In the genomic region with DNA sequence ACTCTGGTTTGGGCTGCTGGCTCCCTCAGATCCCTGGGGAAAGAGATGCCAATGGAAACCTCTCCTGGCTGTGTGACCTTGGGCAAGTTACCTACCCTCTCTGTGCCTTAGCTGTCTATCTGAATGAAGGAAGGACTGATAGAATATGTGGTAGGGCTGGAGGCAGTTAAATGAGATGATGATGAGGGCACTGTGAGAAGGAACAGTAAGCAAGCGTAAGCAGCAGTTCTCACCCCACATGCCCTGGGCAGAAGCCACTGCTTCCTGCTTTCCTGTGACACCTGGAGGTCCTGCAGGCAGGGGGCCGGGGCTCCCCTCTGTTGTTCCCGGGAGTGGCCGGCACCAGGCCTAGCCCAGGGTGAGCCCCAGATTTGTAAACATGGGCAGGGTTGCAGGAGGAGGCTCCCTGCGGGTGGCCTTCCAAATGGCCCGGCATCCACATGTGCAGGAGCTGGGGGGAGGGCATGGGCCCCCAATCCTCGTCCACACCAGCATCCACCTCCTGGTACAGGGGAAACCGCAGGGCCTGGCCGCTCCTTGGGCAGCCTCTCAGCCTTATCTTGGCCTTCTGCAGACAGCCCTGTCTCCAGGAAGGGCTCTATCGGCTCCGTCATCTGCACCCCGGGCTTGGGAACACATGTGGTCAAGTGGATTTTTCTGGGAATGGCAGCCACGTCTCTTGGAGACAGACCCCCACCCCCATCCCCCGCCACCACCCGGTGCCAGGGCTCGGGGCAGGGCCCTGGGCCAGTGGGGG, we compare ENCODE assay signal across 1 cellular context.
TF ChIP-seq lines count a peak whose summit lies in the region.

No MANE protein-coding gene starts in this region.

TF ChIP-seq in SK-N-SH, 30 proteins besides CTCF, POLR2A, EP300 and RAD21 (continued from another document):
- TF ChIP-seq, protein P1, sequence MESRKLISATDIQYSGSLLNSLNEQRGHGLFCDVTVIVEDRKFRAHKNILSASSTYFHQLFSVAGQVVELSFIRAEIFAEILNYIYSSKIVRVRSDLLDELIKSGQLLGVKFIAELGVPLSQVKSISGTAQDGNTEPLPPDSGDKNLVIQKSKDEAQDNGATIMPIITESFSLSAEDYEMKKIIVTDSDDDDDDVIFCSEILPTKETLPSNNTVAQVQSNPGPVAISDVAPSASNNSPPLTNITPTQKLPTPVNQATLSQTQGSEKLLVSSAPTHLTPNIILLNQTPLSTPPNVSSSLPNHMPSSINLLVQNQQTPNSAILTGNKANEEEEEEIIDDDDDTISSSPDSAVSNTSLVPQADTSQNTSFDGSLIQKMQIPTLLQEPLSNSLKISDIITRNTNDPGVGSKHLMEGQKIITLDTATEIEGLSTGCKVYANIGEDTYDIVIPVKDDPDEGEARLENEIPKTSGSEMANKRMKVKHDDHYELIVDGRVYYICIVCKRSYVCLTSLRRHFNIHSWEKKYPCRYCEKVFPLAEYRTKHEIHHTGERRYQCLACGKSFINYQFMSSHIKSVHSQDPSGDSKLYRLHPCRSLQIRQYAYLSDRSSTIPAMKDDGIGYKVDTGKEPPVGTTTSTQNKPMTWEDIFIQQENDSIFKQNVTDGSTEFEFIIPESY (IDR thresholded peaks at IDR 0.05; ENCODE audit: borderline replicate concordance, low read depth), result no peak
- TF ChIP-seq MXI1 (IDR thresholded peaks at IDR 0.05; ENCODE audit: low read depth, low read length), result peak; percentile 61; the same call in 1 of the 2 replicates
- TF ChIP-seq, protein P2, sequence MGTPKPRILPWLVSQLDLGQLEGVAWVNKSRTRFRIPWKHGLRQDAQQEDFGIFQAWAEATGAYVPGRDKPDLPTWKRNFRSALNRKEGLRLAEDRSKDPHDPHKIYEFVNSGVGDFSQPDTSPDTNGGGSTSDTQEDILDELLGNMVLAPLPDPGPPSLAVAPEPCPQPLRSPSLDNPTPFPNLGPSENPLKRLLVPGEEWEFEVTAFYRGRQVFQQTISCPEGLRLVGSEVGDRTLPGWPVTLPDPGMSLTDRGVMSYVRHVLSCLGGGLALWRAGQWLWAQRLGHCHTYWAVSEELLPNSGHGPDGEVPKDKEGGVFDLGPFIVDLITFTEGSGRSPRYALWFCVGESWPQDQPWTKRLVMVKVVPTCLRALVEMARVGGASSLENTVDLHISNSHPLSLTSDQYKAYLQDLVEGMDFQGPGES (IDR thresholded peaks at IDR 0.05; ENCODE audit: low read depth, low read length), result no peak
- TF ChIP-seq EZH2phosphoT487 (IDR thresholded peaks at IDR 0.05; ENCODE audit: borderline replicate concordance, low read depth), result no peak
- TF ChIP-seq GATA2 (CRISPR knock-in tag; IDR thresholded peaks at IDR 0.05), result peak; percentile 95
- no peak for TF ChIP-seq POLR2AphosphoS5 (IDR thresholded peaks at IDR 0.05; ENCODE audit: low read depth, low read length)
- no peak for TF ChIP-seq GABPA (IDR thresholded peaks at IDR 0.05; ENCODE audit: low read depth)
- TF ChIP-seq TCF12 (IDR thresholded peaks at IDR 0.05), result peak; percentile 34; the same call in 1 of the 2 replicates
- TF ChIP-seq, protein P3, sequence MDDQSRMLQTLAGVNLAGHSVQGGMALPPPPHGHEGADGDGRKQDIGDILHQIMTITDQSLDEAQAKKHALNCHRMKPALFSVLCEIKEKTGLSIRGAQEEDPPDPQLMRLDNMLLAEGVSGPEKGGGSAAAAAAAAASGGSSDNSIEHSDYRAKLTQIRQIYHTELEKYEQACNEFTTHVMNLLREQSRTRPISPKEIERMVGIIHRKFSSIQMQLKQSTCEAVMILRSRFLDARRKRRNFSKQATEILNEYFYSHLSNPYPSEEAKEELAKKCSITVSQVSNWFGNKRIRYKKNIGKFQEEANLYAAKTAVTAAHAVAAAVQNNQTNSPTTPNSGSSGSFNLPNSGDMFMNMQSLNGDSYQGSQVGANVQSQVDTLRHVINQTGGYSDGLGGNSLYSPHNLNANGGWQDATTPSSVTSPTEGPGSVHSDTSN (IDR thresholded peaks at IDR 0.05), result no peak
- TF ChIP-seq TAF1 (IDR thresholded peaks at IDR 0.05; ENCODE audit: borderline replicate concordance, low read depth, low read length), result no peak
- peak; percentile 4; the same call in 1 of the 2 replicates for TF ChIP-seq RCOR1 (IDR thresholded peaks at IDR 0.05; ENCODE audit: low read length)
- TF ChIP-seq, protein P4, sequence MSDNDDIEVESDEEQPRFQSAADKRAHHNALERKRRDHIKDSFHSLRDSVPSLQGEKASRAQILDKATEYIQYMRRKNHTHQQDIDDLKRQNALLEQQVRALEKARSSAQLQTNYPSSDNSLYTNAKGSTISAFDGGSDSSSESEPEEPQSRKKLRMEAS (IDR thresholded peaks at IDR 0.05; ENCODE audit: low read depth), result no peak
- TF ChIP-seq JUND (IDR thresholded peaks at IDR 0.05), result no peak
- TF ChIP-seq SIN3A (IDR thresholded peaks at IDR 0.05; ENCODE audit: borderline replicate concordance, low read depth, low read length), result no peak
- no peak for TF ChIP-seq FOXM1 (IDR thresholded peaks at IDR 0.05; ENCODE audit: low read depth)
- TF ChIP-seq, protein P5, sequence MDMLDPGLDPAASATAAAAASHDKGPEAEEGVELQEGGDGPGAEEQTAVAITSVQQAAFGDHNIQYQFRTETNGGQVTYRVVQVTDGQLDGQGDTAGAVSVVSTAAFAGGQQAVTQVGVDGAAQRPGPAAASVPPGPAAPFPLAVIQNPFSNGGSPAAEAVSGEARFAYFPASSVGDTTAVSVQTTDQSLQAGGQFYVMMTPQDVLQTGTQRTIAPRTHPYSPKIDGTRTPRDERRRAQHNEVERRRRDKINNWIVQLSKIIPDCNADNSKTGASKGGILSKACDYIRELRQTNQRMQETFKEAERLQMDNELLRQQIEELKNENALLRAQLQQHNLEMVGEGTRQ (IDR thresholded peaks at IDR 0.05; ENCODE audit: borderline replicate concordance, low read depth, low read length), result no peak
- TF ChIP-seq, protein P6, sequence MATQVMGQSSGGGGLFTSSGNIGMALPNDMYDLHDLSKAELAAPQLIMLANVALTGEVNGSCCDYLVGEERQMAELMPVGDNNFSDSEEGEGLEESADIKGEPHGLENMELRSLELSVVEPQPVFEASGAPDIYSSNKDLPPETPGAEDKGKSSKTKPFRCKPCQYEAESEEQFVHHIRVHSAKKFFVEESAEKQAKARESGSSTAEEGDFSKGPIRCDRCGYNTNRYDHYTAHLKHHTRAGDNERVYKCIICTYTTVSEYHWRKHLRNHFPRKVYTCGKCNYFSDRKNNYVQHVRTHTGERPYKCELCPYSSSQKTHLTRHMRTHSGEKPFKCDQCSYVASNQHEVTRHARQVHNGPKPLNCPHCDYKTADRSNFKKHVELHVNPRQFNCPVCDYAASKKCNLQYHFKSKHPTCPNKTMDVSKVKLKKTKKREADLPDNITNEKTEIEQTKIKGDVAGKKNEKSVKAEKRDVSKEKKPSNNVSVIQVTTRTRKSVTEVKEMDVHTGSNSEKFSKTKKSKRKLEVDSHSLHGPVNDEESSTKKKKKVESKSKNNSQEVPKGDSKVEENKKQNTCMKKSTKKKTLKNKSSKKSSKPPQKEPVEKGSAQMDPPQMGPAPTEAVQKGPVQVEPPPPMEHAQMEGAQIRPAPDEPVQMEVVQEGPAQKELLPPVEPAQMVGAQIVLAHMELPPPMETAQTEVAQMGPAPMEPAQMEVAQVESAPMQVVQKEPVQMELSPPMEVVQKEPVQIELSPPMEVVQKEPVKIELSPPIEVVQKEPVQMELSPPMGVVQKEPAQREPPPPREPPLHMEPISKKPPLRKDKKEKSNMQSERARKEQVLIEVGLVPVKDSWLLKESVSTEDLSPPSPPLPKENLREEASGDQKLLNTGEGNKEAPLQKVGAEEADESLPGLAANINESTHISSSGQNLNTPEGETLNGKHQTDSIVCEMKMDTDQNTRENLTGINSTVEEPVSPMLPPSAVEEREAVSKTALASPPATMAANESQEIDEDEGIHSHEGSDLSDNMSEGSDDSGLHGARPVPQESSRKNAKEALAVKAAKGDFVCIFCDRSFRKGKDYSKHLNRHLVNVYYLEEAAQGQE (IDR thresholded peaks at IDR 0.05; ENCODE audit: low read depth, low read length), result no peak
- TF ChIP-seq NFIC (IDR thresholded peaks at IDR 0.05; ENCODE audit: borderline replicate concordance), result no peak
- TF ChIP-seq FOSL2 (IDR thresholded peaks at IDR 0.05; ENCODE audit: borderline replicate concordance, low read depth), result no peak
- peak; percentile 47 for TF ChIP-seq CHD2 (IDR thresholded peaks at IDR 0.05; ENCODE audit: low read length, partially characterized antibody)
- peak; percentile 49; the same call in 1 of the 2 replicates for TF ChIP-seq FOXJ3 (CRISPR knock-in tag; IDR thresholded peaks at IDR 0.05)
- no peak for TF ChIP-seq YY1 (IDR thresholded peaks at IDR 0.05; ENCODE audit: low read depth)
- no peak for TF ChIP-seq RXRA (IDR thresholded peaks at IDR 0.05; ENCODE audit: borderline replicate concordance, low read depth)
- TF ChIP-seq TEAD4 (IDR thresholded peaks at IDR 0.05; ENCODE audit: borderline replicate concordance, insufficient read depth), result no peak
- TF ChIP-seq, protein P7, sequence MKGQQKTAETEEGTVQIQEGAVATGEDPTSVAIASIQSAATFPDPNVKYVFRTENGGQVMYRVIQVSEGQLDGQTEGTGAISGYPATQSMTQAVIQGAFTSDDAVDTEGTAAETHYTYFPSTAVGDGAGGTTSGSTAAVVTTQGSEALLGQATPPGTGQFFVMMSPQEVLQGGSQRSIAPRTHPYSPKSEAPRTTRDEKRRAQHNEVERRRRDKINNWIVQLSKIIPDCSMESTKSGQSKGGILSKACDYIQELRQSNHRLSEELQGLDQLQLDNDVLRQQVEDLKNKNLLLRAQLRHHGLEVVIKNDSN (IDR thresholded peaks at IDR 0.05; ENCODE audit: borderline replicate concordance, low read depth), result no peak
- no peak for TF ChIP-seq RFX5 (IDR thresholded peaks at IDR 0.05; ENCODE audit: low read length)
- TF ChIP-seq NRF1 (IDR thresholded peaks at IDR 0.05; ENCODE audit: low read depth, low read length), result no peak
TF ChIP-seq in SK-N-SH: peak in this region for 6.
